Comparison of ENCODE assay signal across 18 cellular contexts in genomic region chr9:75190762-75191161, GRCh38.
"Had no signal": no experiment of that assay in that cellular context is flagged by ENCODE, and none has a peak within 500 bp of the region (broad histone marks: within the 10 kb centered on the region; RNA-seq: fewer than 3 reads in every experiment).

No MANE protein-coding gene starts in this region.

- H3K27ac Mint-ChIP-seq: activated B cell treated with CpG ODN at 0.5 μM for 24 hours; activated T-helper 1 cell treated with anti-CD3 and anti-CD28 coated beads, Interleukin-12 subunit alpha, Interleukin-12 subunit beta, Interleukin-2, Interleukin-4 antibody, amounts not matched to agents 30 ng/mL and 10 ng/mL and 1 ng/mL, durations not matched to agents 14 hours and 24 hours and 36 hours; brain; progenitor cell of endocrine pancreas had no signal

- H3K4me3 Mint-ChIP-seq: activated B cell treated with CpG ODN at 0.5 μM for 24 hours; activated T-helper 1 cell treated with anti-CD3 and anti-CD28 coated beads, Interleukin-12 subunit alpha, Interleukin-12 subunit beta, Interleukin-2, Interleukin-4 antibody, amounts not matched to agents 30 ng/mL and 10 ng/mL and 1 ng/mL, durations not matched to agents 14 hours and 24 hours and 36 hours; brain; immature natural killer cell; neural crest cell had no signal

- H3K36me3 Mint-ChIP-seq: brain had no signal

- DNase-seq: activated B cell treated with CpG ODN at 0.5 μM for 24 hours; activated CD4-positive, alpha-beta T cell treated with anti-CD3 and anti-CD28 coated beads for 48 hours; activated T-cell treated with anti-CD3 and anti-CD28 coated beads for 4 hours; anterior cingulate cortex; caudate nucleus; dorsolateral prefrontal cortex; immature natural killer cell; kidney glomerular epithelial cell; left ventricle myocardium superior; stimulated activated CD4-positive, alpha-beta T cell treated with anti-CD3 and anti-CD28 coated beads, Interleukin-2, amount 100 ng/mL, for 24 hours; stimulated activated naive CD8-positive, alpha-beta T cell treated with anti-CD3 and anti-CD28 coated beads, Interleukin-15, Interleukin-2, amounts not matched to agents 100 U/mL and 50 U/mL, for 24 hours; substantia nigra; T-helper 9 cell; tibial artery had no signal

- ATAC-seq: left ventricle myocardium superior; stimulated activated naive CD8-positive, alpha-beta T cell treated with anti-CD3 and anti-CD28 coated beads, Interleukin-15, Interleukin-2, amounts not matched to agents 100 U/mL and 50 U/mL, for 24 hours had no signal

- H3K4me1 Mint-ChIP-seq: activated B cell treated with CpG ODN at 0.5 μM for 24 hours, brain, neural crest cell had no signal

- H3K4me3 ChIP-seq: dorsolateral prefrontal cortex, tibial artery had no signal

- H3K9me3 Mint-ChIP-seq: activated B cell treated with CpG ODN at 0.5 μM for 24 hours; activated T-helper 1 cell treated with anti-CD3 and anti-CD28 coated beads, Interleukin-12 subunit alpha, Interleukin-12 subunit beta, Interleukin-2, Interleukin-4 antibody, amounts not matched to agents 30 ng/mL and 10 ng/mL and 1 ng/mL, durations not matched to agents 14 hours and 24 hours and 36 hours; brain; immature natural killer cell; neural crest cell had no signal

- H3K27me3 Mint-ChIP-seq: activated B cell treated with CpG ODN at 0.5 μM for 24 hours had no signal
